In genomic region chr1:41901551-41901950, GRCh38 we compare ENCODE assay signal across 10 cellular contexts. TPM values are rescaled to one million over a fixed set of nuclear protein-coding genes. Genes with fewer than 3 reads are reported as not detected.
DNase-seq lines count a peak whose midpoint lies in the region; ATAC-seq and TF ChIP-seq lines count a peak whose summit lies in the region.
"Had no signal": no experiment of that assay in that cellular context is flagged by ENCODE, and none has a peak within 500 bp of the region (broad histone marks: within the 10 kb centered on the region; RNA-seq: fewer than 3 reads in every experiment).

No MANE protein-coding gene starts in this region.

- H3K4me3 ChIP-seq in SJSA1, result no peak overlapping the region
- H3K4me3 ChIP-seq in fibroblast of lung (replicated peaks in 1 of 4; ENCODE audit: control extremely low read depth in 1 of 4, insufficient read depth in 1 of 4, low read depth in 3 of 4, low read length in 4 of 4), result no peak overlapping the region
- H3K4me3 ChIP-seq: Peyer's patch had no signal

- H3K27ac ChIP-seq in SJSA1 (peak overlapping the region; percentile 97), fibroblast of lung (ENCODE audit: insufficient read depth, low read length) (peak overlapping the region; percentile 34)
- H3K27ac ChIP-seq: VCaP had no signal

- peaks cover 75% of the 10 kb centered on the region for H3K4me1 Mint-ChIP-seq in activated CD8-positive, alpha-beta memory T cell treated with anti-CD3 and anti-CD28 coated beads, Interleukin-2, amount 10 ng/mL, durations not matched to agents 7 days and 5 days
- peaks cover 72% of the 10 kb centered on the region for H3K4me1 Mint-ChIP-seq in stimulated activated effector memory CD8-positive, alpha-beta T cell treated with anti-CD3 and anti-CD28 coated beads, Interleukin-12 subunit alpha, Interleukin-12 subunit beta, amount 100 ng/mL, for 72 hours

- no peaks in the 10 kb centered on the region for H3K27me3 ChIP-seq in SJSA1 (replicated peaks)
- no peaks in the 10 kb centered on the region for H3K27me3 ChIP-seq in fibroblast of lung (ENCODE audit: control insufficient read depth, insufficient read depth, low read length)
- H3K27me3 ChIP-seq: Peyer's patch had no signal

- DNase-seq in activated CD8-positive, alpha-beta memory T cell treated with anti-CD3 and anti-CD28 coated beads, Interleukin-2, amount 10 ng/mL, durations not matched to agents 7 days and 5 days, result peak; percentile 36
- no peak for DNase-seq in activated CD8-positive, alpha-beta memory T cell treated with anti-CD3 and anti-CD28 coated beads, Interleukin-2, amount 50 U/mL, for 48 hours
- peak in 1 of 2 experiments; percentile 26 for DNase-seq in SJSA1 (ENCODE audit: low read depth in 1 of 2, low spot score in 2 of 2)
- no peak for DNase-seq in fibroblast of lung (ENCODE audit: low read depth in 2 of 2)
- DNase-seq in stimulated activated effector memory CD8-positive, alpha-beta T cell treated with anti-CD3 and anti-CD28 coated beads, Interleukin-12 subunit alpha, Interleukin-12 subunit beta, amount 100 ng/mL, for 72 hours (ENCODE audit: low spot score in 2 of 2), result peak in 1 of 2 donors; percentile 43
- no peak for DNase-seq in putamen (ENCODE audit: low spot score)
- DNase-seq in stimulated activated naive CD4-positive, alpha-beta T cell treated with Interleukin-2 at 50 U/mL for 16 hours (lab: John Stamatoyannopoulos, UW), result no peak
- DNase-seq: Peyer's patch had no signal

- H4K20me1 ChIP-seq in fibroblast of lung (ENCODE audit: control insufficient read depth, extremely low read depth, insufficient read depth, low read length), result no peaks in the 10 kb centered on the region

- no peaks in the 10 kb centered on the region for H3K36me3 ChIP-seq in SJSA1
- H3K36me3 ChIP-seq in fibroblast of lung (ENCODE audit: control insufficient read depth, insufficient read depth, low read length), result no peaks in the 10 kb centered on the region
- H3K36me3 ChIP-seq: Peyer's patch had no signal

- no peak overlapping the region for H3K4me2 ChIP-seq in fibroblast of lung (ENCODE audit: extremely low read depth, insufficient read depth, low read length)

- no peak for ATAC-seq in activated CD8-positive, alpha-beta memory T cell treated with anti-CD3 and anti-CD28 coated beads, Interleukin-2, amount 10 ng/mL, durations not matched to agents 7 days and 5 days
- ATAC-seq in stimulated activated effector memory CD8-positive, alpha-beta T cell treated with anti-CD3 and anti-CD28 coated beads, Interleukin-12 subunit alpha, Interleukin-12 subunit beta, amount 100 ng/mL, for 72 hours, result no peak
- ATAC-seq in HG02938 (IDR thresholded peaks at IDR 0.05; ENCODE audit: unreplicated experiment), result no peak

- no peak overlapping the region for H2AFZ ChIP-seq in fibroblast of lung (ENCODE audit: low read length)

- H3K4me3 Mint-ChIP-seq in activated CD8-positive, alpha-beta memory T cell treated with anti-CD3 and anti-CD28 coated beads, Interleukin-2, amount 10 ng/mL, durations not matched to agents 7 days and 5 days, result no peak overlapping the region
- peak overlapping the region; percentile 43 for H3K4me3 Mint-ChIP-seq in stimulated activated effector memory CD8-positive, alpha-beta T cell treated with anti-CD3 and anti-CD28 coated beads, Interleukin-12 subunit alpha, Interleukin-12 subunit beta, amount 100 ng/mL, for 72 hours

- TF ChIP-seq CTCF in fibroblast of lung (conservative IDR thresholded peaks at IDR 0.05 in 1 of 2, IDR thresholded peaks at IDR 0.05 in 1 of 2; ENCODE audit: low read depth in 1 of 2, low read length in 2 of 2), result no peak

- H3K27me3 Mint-ChIP-seq in activated CD8-positive, alpha-beta memory T cell treated with anti-CD3 and anti-CD28 coated beads, Interleukin-2, amount 10 ng/mL, durations not matched to agents 7 days and 5 days, result no peaks in the 10 kb centered on the region

- no peaks in the 10 kb centered on the region for H3K79me2 ChIP-seq in fibroblast of lung (ENCODE audit: control insufficient read depth, insufficient read depth, low read length)

- no peaks in the 10 kb centered on the region for H3K9me3 Mint-ChIP-seq in activated CD8-positive, alpha-beta memory T cell treated with anti-CD3 and anti-CD28 coated beads, Interleukin-2, amount 10 ng/mL, durations not matched to agents 7 days and 5 days (ENCODE audit: low read depth)
- peaks cover 3% of the 10 kb centered on the region for H3K9me3 Mint-ChIP-seq in stimulated activated effector memory CD8-positive, alpha-beta T cell treated with anti-CD3 and anti-CD28 coated beads, Interleukin-12 subunit alpha, Interleukin-12 subunit beta, amount 100 ng/mL, for 72 hours

- peaks cover 1% of the 10 kb centered on the region for H3K36me3 Mint-ChIP-seq in activated CD8-positive, alpha-beta memory T cell treated with anti-CD3 and anti-CD28 coated beads, Interleukin-2, amount 10 ng/mL, durations not matched to agents 7 days and 5 days
- H3K36me3 Mint-ChIP-seq in stimulated activated effector memory CD8-positive, alpha-beta T cell treated with anti-CD3 and anti-CD28 coated beads, Interleukin-12 subunit alpha, Interleukin-12 subunit beta, amount 100 ng/mL, for 72 hours, result no peaks in the 10 kb centered on the region

- CTCF ChIA-PET in activated CD8-positive, alpha-beta memory T cell treated with anti-CD3 and anti-CD28 coated beads, Interleukin-2, amount 10 ng/mL, durations not matched to agents 7 days and 5 days (lab: Charles Lee), result interaction anchor here (2.4 kb wide), 1 partner anchor 15 kb away, joined by 12 read pairs; no protein-coding TSS in a partner anchor

- H3K9me3 ChIP-seq in SJSA1 (replicated peaks) (no peaks in the 10 kb centered on the region), fibroblast of lung (ENCODE audit: control insufficient read depth, insufficient read depth, low read depth, low read length) (no peaks in the 10 kb centered on the region)
- H3K9me3 ChIP-seq: Peyer's patch had no signal

- peak overlapping the region; percentile 88 for H3K27ac Mint-ChIP-seq in activated CD8-positive, alpha-beta memory T cell treated with anti-CD3 and anti-CD28 coated beads, Interleukin-2, amount 10 ng/mL, durations not matched to agents 7 days and 5 days
- H3K27ac Mint-ChIP-seq in stimulated activated effector memory CD8-positive, alpha-beta T cell treated with anti-CD3 and anti-CD28 coated beads, Interleukin-12 subunit alpha, Interleukin-12 subunit beta, amount 100 ng/mL, for 72 hours, result peak overlapping the region; percentile 75

- H3K4me1 ChIP-seq in SJSA1 (replicated peaks) (peaks cover 51% of the 10 kb centered on the region), fibroblast of lung (ENCODE audit: control insufficient read depth, extremely low read depth, insufficient read depth, low read length) (peaks cover 21% of the 10 kb centered on the region)

- no peak overlapping the region for H3K9ac ChIP-seq in fibroblast of lung (ENCODE audit: insufficient read depth, low read length)

RNA-seq across cellular contexts. Expression of gene HIVEP3, which starts 17.2 kb away (rescaled TPM):
- total RNA-seq in activated CD8-positive, alpha-beta memory T cell treated with anti-CD3 and anti-CD28 coated beads, Interleukin-2, amount 10 ng/mL, durations not matched to agents 7 days and 5 days, result 10 to 100 TPM; 15.1 to 18.1 TPM
- total RNA-seq in SJSA1 (2014; rRNA removed; shearing (Covaris generic)), result 1.3 and 2.2 TPM in 2 replicates
- 0.51 and 0.83 TPM in 2 replicates for total RNA-seq in fibroblast of lung
- 2.1 and 3.2 TPM in 2 replicates for polyA plus RNA-seq in fibroblast of lung
- polyA plus RNA-seq in fibroblast of lung (2012), result 1.1 and 2.9 TPM in 2 replicates
- polyA minus RNA-seq in fibroblast of lung (ENCODE audit: low replicate concordance), result 3.1 and 5.3 TPM in 2 replicates
